9 cellular contexts compared by ENCODE assay signal in genomic region chr14:32473476-32473875, GRCh38.
DNase-seq lines count a peak whose midpoint lies in the region; ATAC-seq and TF ChIP-seq lines count a peak whose summit lies in the region.
"Had no signal": no experiment of that assay in that cellular context is flagged by ENCODE, and none has a peak within 500 bp of the region (broad histone marks: within the 10 kb centered on the region; RNA-seq: fewer than 3 reads in every experiment).

No MANE protein-coding gene starts in this region.

- no peaks in the 10 kb centered on the region for H3K9me3 ChIP-seq in parathyroid adenoma (ENCODE audit: control insufficient read depth, low read length)

- H3K36me3 Mint-ChIP-seq in activated naive CD4-positive, alpha-beta T cell treated with anti-CD3 and anti-CD28 coated beads, Interleukin-2, amount 10 ng/mL, durations not matched to agents 7 days and 5 days = no peaks in the 10 kb centered on the region

- no peak overlapping the region for H3K4me3 Mint-ChIP-seq in activated naive CD4-positive, alpha-beta T cell treated with anti-CD3 and anti-CD28 coated beads, Interleukin-2, amount 10 ng/mL, durations not matched to agents 7 days and 5 days

- TF ChIP-seq CTCF in C4-2B (conservative IDR thresholded peaks at IDR 0.05) (no peak), VCaP (conservative IDR thresholded peaks at IDR 0.05) (no peak), parathyroid adenoma (IDR thresholded peaks at IDR 0.05) (no peak)

- DNase-seq in cardiac septum (ENCODE audit: low spot score) (peak; percentile 80), NCI-H510A (lab: John Stamatoyannopoulos, UW) (no peak), DMS 273 treated with DMSO at 0.1 percent for 48 hours (lab: John Stamatoyannopoulos, UW) (no peak)
- no peak for DNase-seq in activated naive CD4-positive, alpha-beta T cell treated with anti-CD3 and anti-CD28 coated beads, Interleukin-2, amount 10 ng/mL, durations not matched to agents 7 days and 5 days
- DNase-seq: activated effector memory CD4-positive, alpha-beta T cell treated with Interleukin-2 at 50 U/mL for 16 hours had no signal

- peak overlapping the region; percentile 32 for H3K27ac ChIP-seq in C4-2B
- peak overlapping the region; percentile 46 for H3K27ac ChIP-seq in VCaP
- peak overlapping the region; percentile 2 for H3K27ac ChIP-seq in parathyroid adenoma

- H3K4me2 ChIP-seq in parathyroid adenoma (ENCODE audit: low read length) = no peak overlapping the region

- H2AFZ ChIP-seq in parathyroid adenoma = no peak overlapping the region

- H3K27me3 ChIP-seq in parathyroid adenoma (ENCODE audit: control insufficient read depth, insufficient read depth, low read length) = no peaks in the 10 kb centered on the region

- intact Hi-C loops in cardiac septum (cut with DNase I) = loop anchor here (2.0 to 10.0 kb wide), 4 partner anchors 21 to 969 kb away; no protein-coding TSS in a partner anchor

- H3K9me3 Mint-ChIP-seq in activated naive CD4-positive, alpha-beta T cell treated with anti-CD3 and anti-CD28 coated beads, Interleukin-2, amount 10 ng/mL, durations not matched to agents 7 days and 5 days = no peaks in the 10 kb centered on the region

- no peak overlapping the region for H3K4me3 ChIP-seq in parathyroid adenoma (ENCODE audit: low read depth, low read length)

- H3K36me3 ChIP-seq in parathyroid adenoma (ENCODE audit: control insufficient read depth, insufficient read depth, low read length) = no peaks in the 10 kb centered on the region

- H3K4me1 ChIP-seq in parathyroid adenoma = peaks cover 19% of the 10 kb centered on the region

- CTCF ChIA-PET in activated naive CD4-positive, alpha-beta T cell treated with anti-CD3 and anti-CD28 coated beads, Interleukin-2, amount 10 ng/mL, durations not matched to agents 7 days and 5 days (lab: Charles Lee) = interaction anchor here (0.8 kb wide), 1 partner anchor 39 kb away, joined by 3 read pairs; no protein-coding TSS in a partner anchor

- H3K27ac Mint-ChIP-seq in activated naive CD4-positive, alpha-beta T cell treated with anti-CD3 and anti-CD28 coated beads, Interleukin-2, amount 10 ng/mL, durations not matched to agents 7 days and 5 days = no peak overlapping the region

- H3K9ac ChIP-seq in parathyroid adenoma = no peak overlapping the region

- H3K79me2 ChIP-seq in parathyroid adenoma = no peaks in the 10 kb centered on the region

- ATAC-seq in GM18520 (IDR thresholded peaks at IDR 0.05; ENCODE audit: unreplicated experiment) = no peak

- no peaks in the 10 kb centered on the region for H3K27me3 Mint-ChIP-seq in activated naive CD4-positive, alpha-beta T cell treated with anti-CD3 and anti-CD28 coated beads, Interleukin-2, amount 10 ng/mL, durations not matched to agents 7 days and 5 days

- no peaks in the 10 kb centered on the region for H3K4me1 Mint-ChIP-seq in activated naive CD4-positive, alpha-beta T cell treated with anti-CD3 and anti-CD28 coated beads, Interleukin-2, amount 10 ng/mL, durations not matched to agents 7 days and 5 days
